In genomic region chr5:122353361-122353760, GRCh38 we compare ENCODE assay signal across 2 cellular contexts. TPM values are rescaled to one million over a fixed set of nuclear protein-coding genes. Genes with fewer than 3 reads are reported as not detected.
"Had no signal": no experiment of that assay in that cellular context is flagged by ENCODE, and none has a peak within 500 bp of the region (broad histone marks: within the 10 kb centered on the region; RNA-seq: fewer than 3 reads in every experiment).

No MANE protein-coding gene starts in this region.

RNA-seq across cellular contexts. Expression of gene SNCAIP, which starts 41.3 kb away (rescaled TPM):
- polyA plus RNA-seq: HepG2, IgD-negative memory B cell had no signal
